ENCODE assay signal across 8 cellular contexts in the genomic region with DNA sequence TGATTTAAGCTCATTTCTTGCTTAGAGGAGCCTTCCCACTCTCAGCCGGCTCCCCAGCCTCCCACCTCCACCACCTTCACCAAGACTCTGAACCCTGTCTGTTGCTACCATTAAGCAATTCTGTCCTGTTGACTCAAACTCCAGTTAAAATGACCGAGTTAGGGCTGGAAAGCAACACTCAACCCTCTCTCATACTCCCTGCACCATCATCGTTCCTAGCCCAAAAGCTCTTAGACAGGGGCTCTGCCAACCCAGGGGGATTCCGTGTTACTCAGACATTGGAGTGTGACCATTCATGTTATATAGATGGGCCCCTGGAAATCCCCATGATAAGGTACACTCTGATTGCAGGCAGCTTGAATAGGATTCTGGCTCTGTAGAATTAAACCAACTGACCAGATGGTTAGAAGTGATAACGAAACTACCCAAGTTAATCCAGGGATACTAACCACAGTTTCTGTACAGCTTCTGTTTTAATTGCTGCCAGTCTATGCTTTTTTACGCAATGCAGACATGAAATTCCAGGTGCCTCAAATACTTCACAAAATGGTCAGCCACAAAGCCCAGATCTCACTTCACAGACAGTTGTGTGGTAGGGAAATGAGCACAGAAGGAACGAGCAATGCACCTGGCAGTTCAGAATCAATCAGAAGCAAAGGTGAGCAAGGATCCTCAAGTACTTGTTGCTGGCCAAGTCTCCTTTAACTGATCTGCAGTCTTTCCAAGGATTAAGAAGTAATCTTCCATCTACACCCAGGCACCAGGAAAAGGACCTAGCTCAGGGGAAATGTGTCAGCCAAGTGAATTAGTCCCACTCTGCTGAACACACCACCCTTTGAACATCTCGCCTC. TPM values are rescaled to one million over a fixed set of nuclear protein-coding genes. Genes with fewer than 3 reads are reported as not detected.
A peak's percentile ranks its signal among the peaks of the same experiment; 100 is the strongest.
DNase-seq lines count a peak whose midpoint lies in the region; TF ChIP-seq lines count a peak whose summit lies in the region.

No MANE protein-coding gene starts in this region.

- peak overlapping the region; percentile 81 for H3K4me2 ChIP-seq in Karpas-422 (ENCODE audit: low read depth, low read length, poor library complexity, severe bottlenecking)

- peaks cover 44% of the 10 kb centered on the region for H3K36me3 ChIP-seq in Karpas-422 (ENCODE audit: insufficient read depth, low read length)
- peaks cover 0 to 4% (median 0%) of the 10 kb centered on the region in 6 donors for H3K36me3 ChIP-seq in spleen

- H3K27me3 ChIP-seq in Karpas-422 (ENCODE audit: low read length), result no peaks in the 10 kb centered on the region
- H3K27me3 ChIP-seq in spleen (replicated peaks in 1 of 7), result peaks cover 0 to 80% (median 45%) of the 10 kb centered on the region in 7 donors

- 21 to 49% (median 37%) methylated on average over 8 of the region's 8 CpGs for WGBS in spleen, 5 donors

- no peaks in the 10 kb centered on the region for H4K20me1 ChIP-seq in Karpas-422 (ENCODE audit: insufficient read depth, low read depth, low read length)

- DNase-seq in stimulated activated CD4-positive, alpha-beta T cell treated with anti-CD3 and anti-CD28 coated beads, Interleukin-4, amount 100 ng/mL, for 24 hours, result peak; percentile 25
- no peak for DNase-seq in stimulated activated CD4-positive, alpha-beta T cell treated with anti-CD3 and anti-CD28 coated beads, Interleukin-1b, Interleukin-23, amount 100 ng/mL, for 48 hours
- DNase-seq in Karpas-422 (no peak), spleen (no peak), dermis blood vessel endothelial cell (no peak), NCI-H187 (lab: John Stamatoyannopoulos, UW) (no peak)
- no peak for DNase-seq in stimulated activated CD4-positive, alpha-beta T cell treated with anti-CD3 and anti-CD28 coated beads, Interleukin-2, amount 100 ng/mL, for 24 hours

- H3K36me3 Mint-ChIP-seq in dendritic cell treated with granulocyte-macrophage colony-stimulating factor and Interleukin-4, amounts not matched to agents 40 ng/mL and 50 ng/mL, for 4 days (ENCODE audit: low read depth), result no peaks in the 10 kb centered on the region

- no peaks in the 10 kb centered on the region for H3K9me2 ChIP-seq in Karpas-422 (replicated peaks; ENCODE audit: insufficient read depth, low read length)

- H3K27ac Mint-ChIP-seq in dendritic cell treated with granulocyte-macrophage colony-stimulating factor and Interleukin-4, amounts not matched to agents 40 ng/mL and 50 ng/mL, for 4 days, result no peak overlapping the region

- intact Hi-C loops in dendritic cell treated with granulocyte-macrophage colony-stimulating factor and Interleukin-4, amounts not matched to agents 40 ng/mL and 50 ng/mL, for 4 days (cut with micrococcal nuclease), result no loop called here
- intact Hi-C loops in spleen (cut with DNase I; ENCODE audit: low total_unique reads), result no loop called here

- H3K4me3 ChIP-seq in Karpas-422 (ENCODE audit: low read length), result peak overlapping the region; percentile 91
- peak overlapping the region; percentile 37 to 68 (median 44) for H3K4me3 ChIP-seq in spleen

- H2AFZ ChIP-seq in Karpas-422 (ENCODE audit: low read length), result no peak overlapping the region

- H3K9ac ChIP-seq in Karpas-422 (ENCODE audit: low read length), result peak overlapping the region; percentile 90

- H3K79me2 ChIP-seq in Karpas-422 (ENCODE audit: low read length), result peaks cover 61% of the 10 kb centered on the region

- H3K4me1 ChIP-seq in Karpas-422 (ENCODE audit: low read length), result peaks cover 60% of the 10 kb centered on the region
- peaks cover 10 to 52% (median 30%) of the 10 kb centered on the region in 6 donors for H3K4me1 ChIP-seq in spleen

- H3K9me3 Mint-ChIP-seq in dendritic cell treated with granulocyte-macrophage colony-stimulating factor and Interleukin-4, amounts not matched to agents 40 ng/mL and 50 ng/mL, for 4 days, result no peaks in the 10 kb centered on the region

- H3K9me3 ChIP-seq in Karpas-422 (ENCODE audit: low read length), result no peaks in the 10 kb centered on the region
- no peaks in the 10 kb centered on the region for H3K9me3 ChIP-seq in spleen

- H3K27ac ChIP-seq in Karpas-422 (ENCODE audit: low read length), result peak overlapping the region; percentile 84
- peak overlapping the region in 7 of 8 donors; percentile 9 to 80 (median 70) for H3K27ac ChIP-seq in spleen

- H3K27me3 Mint-ChIP-seq in dendritic cell treated with granulocyte-macrophage colony-stimulating factor and Interleukin-4, amounts not matched to agents 40 ng/mL and 50 ng/mL, for 4 days, result peaks cover 81% of the 10 kb centered on the region

- no peak for TF ChIP-seq POLR2A in spleen (IDR thresholded peaks at IDR 0.05)

- peak overlapping the region; percentile 44 for H3K4me3 Mint-ChIP-seq in dendritic cell treated with granulocyte-macrophage colony-stimulating factor and Interleukin-4, amounts not matched to agents 40 ng/mL and 50 ng/mL, for 4 days

- no peak for TF ChIP-seq CTCF in spleen (IDR thresholded peaks at IDR 0.05 in 8 of 11, conservative IDR thresholded peaks at IDR 0.05 in 3 of 11)

- peaks cover 38% of the 10 kb centered on the region for H3K4me1 Mint-ChIP-seq in dendritic cell treated with granulocyte-macrophage colony-stimulating factor and Interleukin-4, amounts not matched to agents 40 ng/mL and 50 ng/mL, for 4 days (ENCODE audit: low read depth)

RNA-seq across cellular contexts. Expression of a gene that starts 2.1 kb away (rescaled TPM):
- total RNA-seq in Karpas-422 (2014; rRNA removed; shearing (Covaris generic); ENCODE audit: low replicate concordance), result 20.9 and 25.3 TPM in 2 replicates
- total RNA-seq in spleen, result 10 to 100 TPM in 5 of 7 donors, 1 to 10 TPM in 2; 6.5 to 23.7 (median 16.2) TPM
- polyA plus RNA-seq in spleen, result 1 to 10 TPM; 1.0 to 2.6 (median 2.3) TPM
- total RNA-seq in dermis blood vessel endothelial cell, result not detected in 2 replicates

RNA-seq across cellular contexts. Expression of a gene that starts 25.9 kb away (rescaled TPM):
- total RNA-seq in Karpas-422 (2014; rRNA removed; shearing (Covaris generic); ENCODE audit: low replicate concordance), result 11.0 and 25.3 TPM in 2 replicates
- total RNA-seq in spleen (10 to 100 TPM; 31.9 to 48.8 (median 36.1) TPM), dermis blood vessel endothelial cell (18.0 and 22.2 TPM in 2 replicates)
- polyA plus RNA-seq in spleen, result 10 to 100 TPM in 2 of 3 donors, 1 to 10 TPM in 1; 8.9 to 10.5 (median 10.4) TPM
